Comparison of ENCODE assay signal across 8 cellular contexts in the genomic region with DNA sequence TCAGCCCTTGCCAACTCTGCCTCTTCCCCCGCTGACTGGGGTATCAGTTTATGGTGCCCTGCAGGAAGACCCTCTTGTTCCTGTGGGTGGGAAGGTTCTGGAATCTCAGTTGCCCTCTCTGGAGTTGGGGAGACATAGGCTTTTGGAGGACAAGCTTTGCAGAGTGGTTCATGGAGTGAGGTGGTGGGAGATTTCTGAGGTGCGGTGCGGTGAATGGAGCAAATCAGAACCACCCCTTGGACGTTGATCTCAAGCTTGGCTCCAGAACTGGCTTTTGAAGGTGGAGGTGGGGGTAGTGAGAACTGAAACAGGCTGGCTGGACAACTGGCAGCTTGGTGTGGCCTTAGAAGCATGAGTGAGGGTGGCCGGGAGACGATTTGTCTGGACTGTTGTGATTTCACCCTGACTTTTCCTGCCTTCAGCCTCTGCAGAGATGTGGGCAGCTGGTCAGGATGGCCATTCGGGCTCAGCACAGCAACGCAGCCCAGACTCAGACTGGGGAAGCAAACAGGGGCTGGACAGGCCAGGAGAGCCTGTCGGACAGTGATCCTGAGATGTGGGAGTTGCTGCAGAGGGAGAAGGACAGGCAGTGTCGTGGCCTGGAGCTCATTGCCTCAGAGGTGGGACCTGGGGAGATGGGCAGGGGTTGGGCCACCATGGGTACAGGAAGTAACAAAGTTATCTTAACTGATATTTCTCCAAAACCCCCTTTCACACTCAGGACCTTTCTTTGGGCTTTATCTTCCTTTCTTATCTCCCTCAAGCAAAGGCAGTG. TPM values are rescaled to one million over a fixed set of nuclear protein-coding genes. Genes with fewer than 3 reads are reported as not detected.
DNase-seq lines count a peak whose midpoint lies in the region; ATAC-seq and TF ChIP-seq lines count a peak whose summit lies in the region.

No MANE protein-coding gene starts in this region.

- no peak for ATAC-seq in body of pancreas
- no peak for ATAC-seq in upper lobe of left lung (ENCODE audit: low FRiP score in 2 of 2)
- no peak for ATAC-seq in HG03025 (IDR thresholded peaks at IDR 0.05; ENCODE audit: low FRiP score, unreplicated experiment)

- H3K4me1 Mint-ChIP-seq in activated naive CD4-positive, alpha-beta T cell treated with anti-CD3 and anti-CD28 coated beads, Interleukin-2, amount 10 ng/mL, durations not matched to agents 7 days and 5 days, result peaks cover 74% of the 10 kb centered on the region

- H3K27me3 Mint-ChIP-seq in activated naive CD4-positive, alpha-beta T cell treated with anti-CD3 and anti-CD28 coated beads, Interleukin-2, amount 10 ng/mL, durations not matched to agents 7 days and 5 days, result peaks cover 34% of the 10 kb centered on the region

- TF ChIP-seq EP300 in upper lobe of left lung (IDR thresholded peaks at IDR 0.05), result no peak

- H3K36me3 Mint-ChIP-seq in activated naive CD4-positive, alpha-beta T cell treated with anti-CD3 and anti-CD28 coated beads, Interleukin-2, amount 10 ng/mL, durations not matched to agents 7 days and 5 days, result peaks cover 51% of the 10 kb centered on the region

- H3K27ac ChIP-seq in body of pancreas, result peak overlapping the region in 3 of 4 donors; percentile 12 to 72 (median 66)
- H3K27ac ChIP-seq in upper lobe of left lung, result peak overlapping the region; percentile 79 to 90 (median 84)

- peak overlapping the region; percentile 89 for H3K27ac Mint-ChIP-seq in activated naive CD4-positive, alpha-beta T cell treated with anti-CD3 and anti-CD28 coated beads, Interleukin-2, amount 10 ng/mL, durations not matched to agents 7 days and 5 days

- intact Hi-C loops in body of pancreas (cut with DNase I) (no loop called here), lower leg skin (cut with DNase I; ENCODE audit: low total_unique reads) (no loop called here)

- no peaks in the 10 kb centered on the region for H3K9me3 ChIP-seq in body of pancreas
- no peaks in the 10 kb centered on the region for H3K9me3 ChIP-seq in upper lobe of left lung

- WGBS in body of pancreas, 2 donors, result 30 to 35% methylated on average over 10 of the region's 10 CpGs
- 39 to 51% methylated on average over 10 of the region's 10 CpGs for whole genome bisulfite sequencing in lower leg skin, 2 donors
- WGBS in upper lobe of left lung, 2 donors, result 66 to 74% methylated on average over 10 of the region's 10 CpGs

- H3K4me1 ChIP-seq in body of pancreas (peaks cover 29% of the 10 kb centered on the region), upper lobe of left lung (peaks cover 26 to 40% (median 35%) of the 10 kb centered on the region in 4 donors)

- no peak for TF ChIP-seq CTCF in body of pancreas (IDR thresholded peaks at IDR 0.05)
- TF ChIP-seq CTCF in lower leg skin (IDR thresholded peaks at IDR 0.05), result no peak
- no peak for TF ChIP-seq CTCF in upper lobe of left lung (IDR thresholded peaks at IDR 0.05)

- H3K36me3 ChIP-seq in body of pancreas (replicated peaks in 1 of 2; ENCODE audit: insufficient read depth in 1 of 2, low read depth in 2 of 2) (peaks cover 8 to 12% of the 10 kb centered on the region in 2 donors), upper lobe of left lung (peaks cover 0 to 40% (median 36%) of the 10 kb centered on the region in 4 donors)

- DNase-seq in activated naive CD4-positive, alpha-beta T cell treated with anti-CD3 and anti-CD28 coated beads, Interleukin-2, amount 10 ng/mL, durations not matched to agents 7 days and 5 days, result no peak
- DNase-seq in activated naive CD4-positive, alpha-beta T cell (lab: John Stamatoyannopoulos, UW), result no peak
- peak in 1 of 4 donors; percentile 37 for DNase-seq in body of pancreas
- no peak for DNase-seq in lower leg skin (ENCODE audit: low spot score in 2 of 2)
- no peak for DNase-seq in upper lobe of left lung
- DNase-seq in NCI-H510A (lab: John Stamatoyannopoulos, UW), result no peak
- no peak for DNase-seq in germinal center (ENCODE audit: low spot score)

- no peak for TF ChIP-seq POLR2A in body of pancreas (IDR thresholded peaks at IDR 0.05)
- no peak for TF ChIP-seq POLR2A in lower leg skin (IDR thresholded peaks at IDR 0.05)
- no peak for TF ChIP-seq POLR2A in upper lobe of left lung (IDR thresholded peaks at IDR 0.05)

- CTCF ChIA-PET in activated naive CD4-positive, alpha-beta T cell treated with anti-CD3 and anti-CD28 coated beads, Interleukin-2, amount 10 ng/mL, durations not matched to agents 7 days and 5 days (lab: Charles Lee), result interaction anchor here (11.0 to 13.5 kb wide), 2 partner anchors 10 to 17 kb away, joined by 115 to 281 read pairs; a partner anchor contains a TSS

- no peaks in the 10 kb centered on the region for H3K9me3 Mint-ChIP-seq in activated naive CD4-positive, alpha-beta T cell treated with anti-CD3 and anti-CD28 coated beads, Interleukin-2, amount 10 ng/mL, durations not matched to agents 7 days and 5 days

- peak overlapping the region in 1 of 2 donors; percentile 32 for H3K4me3 ChIP-seq in body of pancreas
- H3K4me3 ChIP-seq in lower leg skin (ENCODE audit: low read depth, poor library complexity, severe bottlenecking), result peak overlapping the region; percentile 49
- peak overlapping the region; percentile 54 to 72 (median 66) for H3K4me3 ChIP-seq in upper lobe of left lung

- H3K27me3 ChIP-seq in body of pancreas (no peaks in the 10 kb centered on the region), upper lobe of left lung (peaks cover 0 to 16% (median 10%) of the 10 kb centered on the region in 4 donors)

- H3K4me3 Mint-ChIP-seq in activated naive CD4-positive, alpha-beta T cell treated with anti-CD3 and anti-CD28 coated beads, Interleukin-2, amount 10 ng/mL, durations not matched to agents 7 days and 5 days, result peak overlapping the region; percentile 92

RNA-seq across cellular contexts. Expression of a gene that starts 1.1 kb away (rescaled TPM):
- total RNA-seq in body of pancreas, result 10 to 100 TPM; 47.7 to 77.5 TPM
- total RNA-seq in lower leg skin, result 10 to 100 TPM; 62.4 to 71.8 (median 67.4) TPM
- total RNA-seq in upper lobe of left lung, result 10 to 100 TPM; 37.9 to 92.0 (median 52.0) TPM

RNA-seq across cellular contexts. Expression of a gene that starts 14.0 kb away (rescaled TPM):
- total RNA-seq in body of pancreas (1 to 10 TPM; 2.9 to 4.6 TPM), lower leg skin (10 to 100 TPM; 18.4 to 21.3 (median 19.9) TPM), upper lobe of left lung (under 1 TPM in 3 of 6 donors, not detected in 3; 0.20 to 0.94 (median 0.22) TPM)

RNA-seq across cellular contexts. Expression of a gene that starts 20.4 kb away (rescaled TPM):
- total RNA-seq in body of pancreas (1 to 10 TPM in 1 of 2 donors, under 1 TPM in 1; 0.78 to 2.0 TPM), lower leg skin (1 to 10 TPM in 2 of 4 donors, under 1 TPM in 2; 0.71 to 3.8 (median 1.5) TPM), upper lobe of left lung (10 to 100 TPM in 1 of 6 donors, 1 to 10 TPM in 5; 4.3 to 10.5 (median 5.6) TPM)
